8 cellular contexts compared by ENCODE assay signal in genomic region chr12:8179989-8180585, GRCh38. TPM values are rescaled to one million over a fixed set of nuclear protein-coding genes. Genes with fewer than 3 reads are reported as not detected.
DNase-seq lines count a peak whose midpoint lies in the region; ATAC-seq and TF ChIP-seq lines count a peak whose summit lies in the region.
"Not testable (repeated sequence)": the region's sequence is repeated elsewhere in the genome, so short reads cannot be mapped to it uniquely, and the experiment has no call there.

No MANE protein-coding gene starts in this region.

- H2AFZ ChIP-seq in mammary epithelial cell (ENCODE audit: low read depth, low read length) (peak overlapping the region; percentile 90), trophoblast cell (ENCODE audit: insufficient read depth, low read length, poor library complexity) (peak overlapping the region; percentile 63)

- not testable (repeated sequence) for H3K9me3 ChIP-seq in HUES64 (ENCODE audit: insufficient read depth, low read depth, low read length); mammary epithelial cell (replicated peaks; ENCODE audit: insufficient read depth, low read length); trophoblast cell (ENCODE audit: insufficient read depth, low read depth, low read length)

- not testable (repeated sequence) for H2AK5ac ChIP-seq in trophoblast cell (ENCODE audit: low read length)

- H2BK5ac ChIP-seq in trophoblast cell (ENCODE audit: low read depth, low read length, poor library complexity) = not testable (repeated sequence)

- peak overlapping the region; percentile 90 for H3K27ac Mint-ChIP-seq in activated CD4-positive, alpha-beta T cell treated with anti-CD3 and anti-CD28 coated beads, Interleukin-2, amount 10 ng/mL, durations not matched to agents 7 days and 5 days
- H3K27ac Mint-ChIP-seq in stimulated activated naive CD8-positive, alpha-beta T cell treated with anti-CD3 and anti-CD28 coated beads, Interleukin-15, amount 100 ng/mL, for 72 hours = peak overlapping the region; percentile 90 to 97

- not testable (repeated sequence) for H3K79me2 ChIP-seq in mammary epithelial cell (ENCODE audit: insufficient read depth, low read length); trophoblast cell (ENCODE audit: control insufficient read depth, insufficient read depth, low read length, poor library complexity)

- not testable (repeated sequence) for H3K79me1 ChIP-seq in trophoblast cell (ENCODE audit: low read length)

- H3K4me3 Mint-ChIP-seq in activated CD4-positive, alpha-beta T cell treated with anti-CD3 and anti-CD28 coated beads, Interleukin-2, amount 10 ng/mL, durations not matched to agents 7 days and 5 days = peak overlapping the region; percentile 79
- peak overlapping the region; percentile 78 to 90 for H3K4me3 Mint-ChIP-seq in stimulated activated naive CD8-positive, alpha-beta T cell treated with anti-CD3 and anti-CD28 coated beads, Interleukin-15, amount 100 ng/mL, for 72 hours

- dilution Hi-C loops in mammary epithelial cell (cut with HindIII; ENCODE audit: low sequenced_read_pairs) = not testable (repeated sequence)

- H3K4me1 Mint-ChIP-seq in activated CD4-positive, alpha-beta T cell treated with anti-CD3 and anti-CD28 coated beads, Interleukin-2, amount 10 ng/mL, durations not matched to agents 7 days and 5 days = peaks cover 14% of the 10 kb centered on the region
- peaks cover 19% of the 10 kb centered on the region for H3K4me1 Mint-ChIP-seq in stimulated activated naive CD8-positive, alpha-beta T cell treated with anti-CD3 and anti-CD28 coated beads, Interleukin-15, amount 100 ng/mL, for 72 hours

- H4K20me1 ChIP-seq in mammary epithelial cell (ENCODE audit: insufficient read depth, low read length) = not testable (repeated sequence)

- TF ChIP-seq CTCF in mammary epithelial cell (conservative IDR thresholded peaks at IDR 0.05 in 1 of 2, IDR thresholded peaks at IDR 0.05 in 1 of 2; ENCODE audit: extremely low read depth in 1 of 2, insufficient read depth in 1 of 2, low read depth in 1 of 2, low read length in 2 of 2) = peak; percentile 46 to 71

- H3K36me3 ChIP-seq in HUES64 (ENCODE audit: insufficient read depth, low read length); mammary epithelial cell (ENCODE audit: insufficient read depth, low read length); trophoblast cell (ENCODE audit: control insufficient read depth in 1 of 2, insufficient read depth in 2 of 2, low read length in 2 of 2): not testable (repeated sequence)

- not testable (repeated sequence) for H3K4ac ChIP-seq in trophoblast cell (ENCODE audit: low read depth, low read length)

- H3K9me3 Mint-ChIP-seq in activated CD4-positive, alpha-beta T cell treated with anti-CD3 and anti-CD28 coated beads, Interleukin-2, amount 10 ng/mL, durations not matched to agents 7 days and 5 days; stimulated activated naive CD8-positive, alpha-beta T cell treated with anti-CD3 and anti-CD28 coated beads, Interleukin-15, amount 100 ng/mL, for 72 hours: not testable (repeated sequence)

- BruUV-seq in mammary epithelial cell (replicated peaks; lab: Mats Ljungman, UMichigan) = not testable (repeated sequence)

- POLR2A ChIA-PET in activated CD4-positive, alpha-beta T cell treated with anti-CD3 and anti-CD28 coated beads, Interleukin-2, amount 10 ng/mL, durations not matched to agents 7 days and 5 days (lab: Charles Lee) = not testable (repeated sequence)

- H3K9ac ChIP-seq in HUES64 (ENCODE audit: low read depth, low read length) (peak overlapping the region; percentile 67), mammary epithelial cell (ENCODE audit: insufficient read depth, low read length) (peak overlapping the region; percentile 13)
- H3K9ac ChIP-seq in trophoblast cell (ENCODE audit: low read length) = not testable (repeated sequence)

- H4K91ac ChIP-seq in trophoblast cell (ENCODE audit: low read depth, low read length) = peak overlapping the region; percentile 14

- peak overlapping the region; percentile 90 for H4K12ac ChIP-seq in trophoblast cell (ENCODE audit: low read depth, low read length)

- not testable (repeated sequence) for H3K27me3 ChIP-seq in HUES64 (ENCODE audit: insufficient read depth, low read length); mammary epithelial cell (ENCODE audit: insufficient read depth, low read length); trophoblast cell (ENCODE audit: insufficient read depth, low read length)

- not testable (repeated sequence) for H3K4me1 ChIP-seq in HUES64 (ENCODE audit: insufficient read depth, low read length); mammary epithelial cell (ENCODE audit: insufficient read depth, low read length); trophoblast cell (ENCODE audit: control insufficient read depth in 1 of 2, insufficient read depth in 2 of 2, low read length in 2 of 2)

- H3K27ac ChIP-seq in HUES64 (ENCODE audit: low read depth, low read length); mammary epithelial cell (ENCODE audit: insufficient read depth, low read depth, low read length); trophoblast cell (ENCODE audit: low read depth, low read length): not testable (repeated sequence)

- DNase-seq in DMS114 treated with DMSO at 0.1 percent for 48 hours (lab: John Stamatoyannopoulos, UW; ENCODE audit: unreplicated experiment) = peak; percentile 45
- peak; percentile 8 for DNase-seq in NCI-H82 treated with DMSO at 0.1 percent for 48 hours (lab: John Stamatoyannopoulos, UW; ENCODE audit: unreplicated experiment)
- peak; percentile 77 for DNase-seq in activated CD4-positive, alpha-beta T cell treated with anti-CD3 and anti-CD28 coated beads, Interleukin-2, amount 10 ng/mL, durations not matched to agents 7 days and 5 days
- peak; percentile 43 for DNase-seq in mammary epithelial cell
- DNase-seq in hippocampal formation (lab: John Stamatoyannopoulos, UW) = peak; percentile 43 to 75
- peak; percentile 8 to 39 for DNase-seq in trophoblast cell
- DNase-seq in stimulated activated naive CD8-positive, alpha-beta T cell treated with anti-CD3 and anti-CD28 coated beads, Interleukin-15, amount 100 ng/mL, for 72 hours = peak; percentile 84 to 89

- H3K14ac ChIP-seq in trophoblast cell (ENCODE audit: low read length) = not testable (repeated sequence)

- WGBS in HUES64 = 16% methylated on average over 43 of the region's 43 CpGs
- WGBS in mammary epithelial cell (ENCODE audit: low coverage, missing lambda C conversion rate) = under 1% methylated on average over 17 of the region's 43 CpGs
- no CpG with 5 or more reads among the region's 43 CpGs for WGBS in trophoblast cell (ENCODE audit: extremely low coverage, insufficient coverage, insufficient read length)

- intact Hi-C loops in mammary epithelial cell (cut with micrococcal nuclease) = loop anchor here (5.0 kb wide), 2 partner anchors 57 to 73 kb away; no protein-coding TSS in a partner anchor

- not testable (repeated sequence) for H2BK12ac ChIP-seq in trophoblast cell (ENCODE audit: low read length)

- CTCF ChIA-PET in activated CD4-positive, alpha-beta T cell treated with anti-CD3 and anti-CD28 coated beads, Interleukin-2, amount 10 ng/mL, durations not matched to agents 7 days and 5 days (lab: Charles Lee) = interaction anchor here (0.9 kb wide), 1 partner anchor 72 kb away, joined by 3 read pairs; no protein-coding TSS in a partner anchor
- CTCF ChIA-PET in mammary epithelial cell (lab: Charles Lee; ENCODE audit: low non-redundant PET) = not testable (repeated sequence)

- H3K4me2 ChIP-seq in mammary epithelial cell (ENCODE audit: insufficient read depth, low read depth, low read length) (peak overlapping the region; percentile 71), trophoblast cell (ENCODE audit: low read length) (peak overlapping the region; percentile 65)

- not testable (repeated sequence) for H3K36me3 Mint-ChIP-seq in activated CD4-positive, alpha-beta T cell treated with anti-CD3 and anti-CD28 coated beads, Interleukin-2, amount 10 ng/mL, durations not matched to agents 7 days and 5 days (ENCODE audit: low read depth)

- H3K27me3 Mint-ChIP-seq in activated CD4-positive, alpha-beta T cell treated with anti-CD3 and anti-CD28 coated beads, Interleukin-2, amount 10 ng/mL, durations not matched to agents 7 days and 5 days; stimulated activated naive CD8-positive, alpha-beta T cell treated with anti-CD3 and anti-CD28 coated beads, Interleukin-15, amount 100 ng/mL, for 72 hours: not testable (repeated sequence)

- H4K8ac ChIP-seq in trophoblast cell (ENCODE audit: low read depth, low read length) = peak overlapping the region; percentile 92

- H3K23ac ChIP-seq in trophoblast cell (ENCODE audit: low read length) = not testable (repeated sequence)

- in situ Hi-C loops in mammary epithelial cell (cut with MboI; ENCODE audit: low sequenced_read_pairs in 2 of 2) = not testable (repeated sequence)

- H3K4me3 ChIP-seq in HUES64 (ENCODE audit: low read length) = peak overlapping the region; percentile 59
- peak overlapping the region; percentile 54 to 60 (median 59) for H3K4me3 ChIP-seq in mammary epithelial cell (replicated peaks in 1 of 3; ENCODE audit: insufficient read depth in 1 of 3, low read depth in 2 of 3, low read length in 3 of 3)
- H3K4me3 ChIP-seq in trophoblast cell (ENCODE audit: low read depth, low read length) = not testable (repeated sequence)

- H2BK120ac ChIP-seq in trophoblast cell (ENCODE audit: insufficient read depth, low read length, poor library complexity) = not testable (repeated sequence)

- ATAC-seq in stimulated activated naive CD8-positive, alpha-beta T cell treated with anti-CD3 and anti-CD28 coated beads, Interleukin-15, amount 100 ng/mL, for 72 hours = peak; percentile 95

- H3K18ac ChIP-seq in trophoblast cell (ENCODE audit: low read length) = not testable (repeated sequence)

RNA-seq across cellular contexts. Expression of gene ZNF705A, which starts 23.3 kb away (rescaled TPM):
- not detected for polyA plus RNA-seq in HUES64 (2013, experiment 1 of 2)
- polyA plus RNA-seq in HUES64 (2013, experiment 2 of 2) = not detected
- total RNA-seq in activated CD4-positive, alpha-beta T cell treated with anti-CD3 and anti-CD28 coated beads, Interleukin-2, amount 10 ng/mL, durations not matched to agents 7 days and 5 days = not detected
- not detected for total RNA-seq in mammary epithelial cell
- polyA plus RNA-seq in mammary epithelial cell = not detected
- polyA minus RNA-seq in mammary epithelial cell = not detected
- 0.01 and 0.03 TPM in 2 replicates for polyA plus RNA-seq in trophoblast cell (2013)

RNA-seq across cellular contexts. Expression of gene FAM90A1, which starts 47.3 kb away (rescaled TPM):
- polyA plus RNA-seq in HUES64 (2013, experiment 1 of 2) = not detected
- polyA plus RNA-seq in HUES64 (2013, experiment 2 of 2) = not detected
- total RNA-seq in activated CD4-positive, alpha-beta T cell treated with anti-CD3 and anti-CD28 coated beads, Interleukin-2, amount 10 ng/mL, durations not matched to agents 7 days and 5 days = under 1 TPM in 1 of 2 experiments, not detected in 1; 0.15 TPM
- not detected for total RNA-seq in mammary epithelial cell
- polyA plus RNA-seq in mammary epithelial cell = not detected
- not detected for polyA minus RNA-seq in mammary epithelial cell
- 0.03 and 0.04 TPM in 2 replicates for polyA plus RNA-seq in trophoblast cell (2013)

RNA-seq across cellular contexts. Expression of gene CLEC4A, which starts 56.7 kb away (rescaled TPM):
- polyA plus RNA-seq in HUES64 (2013, experiment 1 of 2) = not detected
- not detected for polyA plus RNA-seq in HUES64 (2013, experiment 2 of 2)
- total RNA-seq in activated CD4-positive, alpha-beta T cell treated with anti-CD3 and anti-CD28 coated beads, Interleukin-2, amount 10 ng/mL, durations not matched to agents 7 days and 5 days = under 1 TPM in 1 of 2 experiments, not detected in 1; 0.19 TPM
- total RNA-seq in mammary epithelial cell = under 1 TPM in 1 of 2 donors, not detected in 1; 0.17 TPM
- polyA plus RNA-seq in mammary epithelial cell = 0.15 TPM
- not detected for polyA minus RNA-seq in mammary epithelial cell
- polyA plus RNA-seq in trophoblast cell (2013) = 0.07 and 0.17 TPM in 2 replicates

Comparison
In these comparisons a context has a peak if more than half of its experiments do, and no peak if none do; other contexts are left out.
1. DNase-seq: peak in every context shown above with its lines; median percentile 86 in stimulated activated naive CD8-positive, alpha-beta T cell treated with anti-CD3 and anti-CD28 coated beads, Interleukin-15, amount 100 ng/mL, for 72 hours; 77 in activated CD4-positive, alpha-beta T cell treated with anti-CD3 and anti-CD28 coated beads, Interleukin-2, amount 10 ng/mL, durations not matched to agents 7 days and 5 days; 59 in hippocampal formation; 45 in DMS114 treated with DMSO at 0.1 percent for 48 hours; 43 in mammary epithelial cell; 24 in trophoblast cell; 8 in NCI-H82 treated with DMSO at 0.1 percent for 48 hours.